ENCODE assay signal across 1 cellular context in the genomic region with DNA sequence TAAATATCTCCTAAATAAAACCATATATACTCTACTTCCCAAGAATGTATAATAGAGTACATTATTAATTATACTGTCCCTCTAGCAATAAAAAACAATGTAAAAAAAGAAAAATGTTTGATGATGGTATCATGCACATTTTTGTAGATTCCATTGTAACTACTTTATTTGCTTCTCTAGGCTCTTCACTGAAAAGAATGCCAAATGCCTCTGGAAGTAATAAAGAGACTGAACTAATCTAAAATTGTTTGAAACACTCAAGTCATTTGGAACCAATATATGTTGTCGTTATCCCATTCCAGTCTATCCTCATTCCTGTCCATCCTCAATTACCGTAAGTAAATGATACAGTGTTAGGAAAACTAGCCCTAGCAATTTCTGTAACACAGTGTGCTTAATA.
TF ChIP-seq lines count a peak whose summit lies in the region.

No MANE protein-coding gene starts in this region.

TF ChIP-seq in IMR-90, 13 proteins besides CTCF, POLR2A, EP300 and RAD21 (continued from another document):
- TF ChIP-seq, protein P1, sequence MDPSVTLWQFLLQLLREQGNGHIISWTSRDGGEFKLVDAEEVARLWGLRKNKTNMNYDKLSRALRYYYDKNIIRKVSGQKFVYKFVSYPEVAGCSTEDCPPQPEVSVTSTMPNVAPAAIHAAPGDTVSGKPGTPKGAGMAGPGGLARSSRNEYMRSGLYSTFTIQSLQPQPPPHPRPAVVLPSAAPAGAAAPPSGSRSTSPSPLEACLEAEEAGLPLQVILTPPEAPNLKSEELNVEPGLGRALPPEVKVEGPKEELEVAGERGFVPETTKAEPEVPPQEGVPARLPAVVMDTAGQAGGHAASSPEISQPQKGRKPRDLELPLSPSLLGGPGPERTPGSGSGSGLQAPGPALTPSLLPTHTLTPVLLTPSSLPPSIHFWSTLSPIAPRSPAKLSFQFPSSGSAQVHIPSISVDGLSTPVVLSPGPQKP (IDR thresholded peaks at IDR 0.05; ENCODE audit: borderline replicate concordance, low read depth, low read length) = no peak
- TF ChIP-seq MXI1 (IDR thresholded peaks at IDR 0.05; ENCODE audit: borderline replicate concordance, low read depth, low read length) = no peak
- no peak for TF ChIP-seq RFX5 (IDR thresholded peaks at IDR 0.05; ENCODE audit: low read depth, low read length)
- TF ChIP-seq, protein P2, sequence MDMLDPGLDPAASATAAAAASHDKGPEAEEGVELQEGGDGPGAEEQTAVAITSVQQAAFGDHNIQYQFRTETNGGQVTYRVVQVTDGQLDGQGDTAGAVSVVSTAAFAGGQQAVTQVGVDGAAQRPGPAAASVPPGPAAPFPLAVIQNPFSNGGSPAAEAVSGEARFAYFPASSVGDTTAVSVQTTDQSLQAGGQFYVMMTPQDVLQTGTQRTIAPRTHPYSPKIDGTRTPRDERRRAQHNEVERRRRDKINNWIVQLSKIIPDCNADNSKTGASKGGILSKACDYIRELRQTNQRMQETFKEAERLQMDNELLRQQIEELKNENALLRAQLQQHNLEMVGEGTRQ (IDR thresholded peaks at IDR 0.05; ENCODE audit: low read depth, low read length) = no peak
- TF ChIP-seq RCOR1 (IDR thresholded peaks at IDR 0.05; ENCODE audit: insufficient replicate concordance, low read length) = no peak
